Comparison of ENCODE assay signal across 31 cellular contexts in the genomic region with DNA sequence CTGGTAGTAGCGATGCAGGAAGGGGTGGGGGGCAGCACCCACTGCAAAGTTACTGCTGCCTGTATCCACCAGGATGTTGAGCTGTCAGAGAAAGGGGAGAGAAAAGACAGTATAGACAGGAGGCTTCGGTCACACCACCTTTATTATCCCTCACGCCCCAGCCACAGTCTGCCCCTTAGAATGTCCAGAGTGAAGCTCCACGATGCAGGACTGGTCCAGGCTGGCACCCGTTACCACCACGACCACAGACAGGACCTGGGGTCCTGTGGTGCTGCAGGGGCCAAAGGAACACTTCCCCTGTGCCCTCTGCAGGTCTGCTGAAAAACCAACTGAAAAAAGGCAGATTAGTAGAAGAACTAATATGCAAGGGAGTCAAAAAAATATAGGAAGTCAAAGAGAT.
"Had no signal": no experiment of that assay in that cellular context is flagged by ENCODE, and none has a peak within 500 bp of the region (broad histone marks: within the 10 kb centered on the region; RNA-seq: fewer than 3 reads in every experiment).

No MANE protein-coding gene starts in this region.

- FAIRE-seq: endothelial cell of umbilical vein, kidney, small intestine had no signal

- H3K4me3 Mint-ChIP-seq: activated naive CD8-positive, alpha-beta T cell; immature natural killer cell; mesothelial cell of epicardium; naive B cell; stimulated activated naive B cell treated with anti-CD40 and anti-IgM and Interleukin-4, amounts not matched to agents 10 μg/mL and 1 μg/mL and 100 μg/mL, for 72 hours; T-cell; T-helper 2 cell treated with Interferon-gamma antibody and Interleukin-4, amounts not matched to agents 5 μg/mL and 100 μg/mL, for 36 hours had no signal

- H3K4me3 ChIP-seq: breast epithelium, colonic mucosa, gastroesophageal sphincter, ovary, prostate gland, stomach, suprapubic skin, tibial nerve had no signal

- H3K27ac Mint-ChIP-seq: activated naive CD8-positive, alpha-beta T cell; mesothelial cell of epicardium; T-cell; T-helper 2 cell treated with Interferon-gamma antibody and Interleukin-4, amounts not matched to agents 5 μg/mL and 100 μg/mL, for 36 hours had no signal

- H3K4me1 Mint-ChIP-seq: immature natural killer cell had no signal

- H3K36me3 Mint-ChIP-seq: naive B cell had no signal

- H3K27me3 ChIP-seq: breast epithelium, colonic mucosa, gastroesophageal sphincter, ovary, stomach, suprapubic skin, tibial nerve had no signal

- H3K27ac ChIP-seq: breast epithelium, colonic mucosa, gastroesophageal sphincter, ovary, prostate gland, stomach, suprapubic skin, tibial nerve had no signal

- H3K9me3 Mint-ChIP-seq: immature natural killer cell; mesothelial cell of epicardium; naive B cell; stimulated activated naive B cell treated with anti-CD40 and anti-IgM and Interleukin-4, amounts not matched to agents 10 μg/mL and 1 μg/mL and 100 μg/mL, for 72 hours; T-cell; T-helper 2 cell treated with Interferon-gamma antibody and Interleukin-4, amounts not matched to agents 5 μg/mL and 100 μg/mL, for 36 hours had no signal

- H3K9me3 ChIP-seq: breast epithelium, colonic mucosa, gastroesophageal sphincter, ovary, prostate gland, stomach, suprapubic skin, tibial nerve had no signal

- ATAC-seq: activated CD4-positive, CD25-positive, alpha-beta regulatory T cell treated with anti-CD3 and anti-CD28 coated beads, Interleukin-2, amount 50 U/mL, for 24 hours; gastroesophageal sphincter; sciatic nerve; stimulated activated naive B cell treated with anti-CD40 and anti-IgM and Interleukin-4, amounts not matched to agents 10 μg/mL and 1 μg/mL and 100 μg/mL, for 72 hours; T-cell had no signal

- H3K4me1 ChIP-seq: colonic mucosa, prostate gland had no signal

- H3K27me3 Mint-ChIP-seq: activated naive CD8-positive, alpha-beta T cell; T-cell had no signal

- H3K36me3 ChIP-seq: breast epithelium, colonic mucosa, ovary had no signal

- DNase-seq: activated CD4-positive, alpha-beta T cell treated with anti-CD3 and anti-CD28 coated beads for 48 hours; activated CD4-positive, alpha-beta T cell treated with anti-CD3 and anti-CD28 coated beads, Interleukin-2, amount 50 U/mL, for 48 hours; activated CD8-positive, alpha-beta memory T cell treated with anti-CD3 and anti-CD28 coated beads for 24 hours; activated effector memory CD4-positive, alpha-beta T cell treated with Interleukin-2 at 50 U/mL for 16 hours; activated naive CD4-positive, alpha-beta T cell treated with Interleukin-2 at 50 U/mL for 16 hours; colonic mucosa; effector memory CD4-positive, alpha-beta T cell; hypothalamus; immature natural killer cell; kidney; naive B cell; retina; small intestine; stimulated activated CD4-positive, alpha-beta T cell treated with anti-CD3 and anti-CD28 coated beads, Interleukin-4, amount 100 ng/mL, for 4 hours; stimulated activated CD8-positive, alpha-beta memory T cell treated with anti-CD3 and anti-CD28 coated beads, Interleukin-4, amount 100 ng/mL, for 48 hours; stimulated activated naive B cell treated with anti-CD40 and anti-IgM and Interleukin-4, amounts not matched to agents 10 μg/mL and 1 μg/mL and 100 μg/mL, for 72 hours; stomach; T-cell; WERI-Rb-1 had no signal
